In genomic region chr17:47905221-47905733, GRCh38 we compare ENCODE assay signal across 9 cellular contexts. TPM values are rescaled to one million over a fixed set of nuclear protein-coding genes. Genes with fewer than 3 reads are reported as not detected.
DNase-seq lines count a peak whose midpoint lies in the region; ATAC-seq and TF ChIP-seq lines count a peak whose summit lies in the region.
"Had no signal": no experiment of that assay in that cellular context is flagged by ENCODE, and none has a peak within 500 bp of the region (broad histone marks: within the 10 kb centered on the region; RNA-seq: fewer than 3 reads in every experiment).

No MANE protein-coding gene starts in this region.

- H3K4me3 ChIP-seq in mucosa of rectum (ENCODE audit: low read length in 2 of 2) (no peak overlapping the region), upper lobe of right lung (no peak overlapping the region)

- peak overlapping the region; percentile 92 for H3K27ac Mint-ChIP-seq in T-helper 17 cell
- no peak overlapping the region for H3K27ac Mint-ChIP-seq in stimulated activated naive CD8-positive, alpha-beta T cell treated with anti-CD3 and anti-CD28 coated beads, Interleukin-15, amount 100 ng/mL, for 72 hours

- H3K27ac ChIP-seq in mucosa of rectum (ENCODE audit: low read depth in 2 of 2, low read length in 2 of 2): peak overlapping the region; percentile 12 to 62
- H3K27ac ChIP-seq in upper lobe of right lung: peak overlapping the region; percentile 83

- TF ChIP-seq CTCF in upper lobe of right lung (IDR thresholded peaks at IDR 0.05): no peak

- H3K9ac ChIP-seq in mucosa of rectum (ENCODE audit: low read depth in 1 of 2, low read length in 2 of 2): no peak overlapping the region

- intact Hi-C loops in upper lobe of right lung (cut with DNase I): no loop called here

- H3K27me3 Mint-ChIP-seq in T-helper 17 cell: no peaks in the 10 kb centered on the region
- H3K27me3 Mint-ChIP-seq in stimulated activated naive CD8-positive, alpha-beta T cell treated with anti-CD3 and anti-CD28 coated beads, Interleukin-15, amount 100 ng/mL, for 72 hours: no peaks in the 10 kb centered on the region

- no peak overlapping the region for H3K4me3 Mint-ChIP-seq in T-helper 17 cell
- H3K4me3 Mint-ChIP-seq in stimulated activated naive CD8-positive, alpha-beta T cell treated with anti-CD3 and anti-CD28 coated beads, Interleukin-15, amount 100 ng/mL, for 72 hours: no peak overlapping the region

- H3K4me1 Mint-ChIP-seq in T-helper 17 cell: peaks cover 41% of the 10 kb centered on the region
- peaks cover 29% of the 10 kb centered on the region for H3K4me1 Mint-ChIP-seq in stimulated activated naive CD8-positive, alpha-beta T cell treated with anti-CD3 and anti-CD28 coated beads, Interleukin-15, amount 100 ng/mL, for 72 hours

- H3K36me3 ChIP-seq in mucosa of rectum (ENCODE audit: control insufficient read depth in 2 of 2, insufficient read depth in 2 of 2, low read length in 2 of 2) (peaks cover 0 to 12% of the 10 kb centered on the region in 2 donors), upper lobe of right lung (no peaks in the 10 kb centered on the region)

- ATAC-seq in T-helper 17 cell: no peak
- ATAC-seq in esophagus mucosa: peak; percentile 56
- peak; percentile 73 for ATAC-seq in upper lobe of right lung
- no peak for ATAC-seq in stimulated activated naive CD8-positive, alpha-beta T cell treated with anti-CD3 and anti-CD28 coated beads, Interleukin-15, amount 100 ng/mL, for 72 hours
- no peak for ATAC-seq in GM21576 (IDR thresholded peaks at IDR 0.05; ENCODE audit: unreplicated experiment)

- H3K36me3 Mint-ChIP-seq in T-helper 17 cell (ENCODE audit: low read depth): peaks cover 10% of the 10 kb centered on the region

- H3K9me3 ChIP-seq in T-helper 17 cell (ENCODE audit: control insufficient read depth, low read length, poor library complexity, severe bottlenecking): no peaks in the 10 kb centered on the region
- H3K9me3 ChIP-seq in mucosa of rectum (ENCODE audit: control insufficient read depth in 2 of 2, low read length in 2 of 2): no peaks in the 10 kb centered on the region
- H3K9me3 ChIP-seq in upper lobe of right lung: no peaks in the 10 kb centered on the region

- no peaks in the 10 kb centered on the region for H3K9me3 Mint-ChIP-seq in stimulated activated naive CD8-positive, alpha-beta T cell treated with anti-CD3 and anti-CD28 coated beads, Interleukin-15, amount 100 ng/mL, for 72 hours

- H3K4me1 ChIP-seq in mucosa of rectum (ENCODE audit: control insufficient read depth in 2 of 2, insufficient read depth in 2 of 2, low read length in 2 of 2) (peaks cover 3 to 9% of the 10 kb centered on the region in 2 donors), upper lobe of right lung (peaks cover 46% of the 10 kb centered on the region)

- no peak for DNase-seq in T-helper 17 cell
- no peak for DNase-seq in upper lobe of right lung
- DNase-seq in stimulated activated naive CD8-positive, alpha-beta T cell treated with anti-CD3 and anti-CD28 coated beads, Interleukin-15, amount 100 ng/mL, for 72 hours: no peak
- DNase-seq in activated CD4-positive, alpha-beta T cell treated with anti-CD3 and anti-CD28 coated beads for 4 hours: no peak
- DNase-seq in GOT3 (lab: John Stamatoyannopoulos, UW): no peak
- DNase-seq: NCI-H1092 had no signal

- H3K27me3 ChIP-seq in mucosa of rectum (ENCODE audit: control insufficient read depth in 2 of 2, insufficient read depth in 2 of 2, low read length in 2 of 2) (no peaks in the 10 kb centered on the region), upper lobe of right lung (no peaks in the 10 kb centered on the region)

RNA-seq across cellular contexts. Expression of gene SP2, which starts 9.2 kb away (rescaled TPM):
- total RNA-seq in T-helper 17 cell (10 to 100 TPM; 28.2 to 33.2 TPM), esophagus mucosa (12.7 TPM), upper lobe of right lung (16.9 TPM)

RNA-seq across cellular contexts. Expression of gene PNPO, which starts 36.1 kb away (rescaled TPM):
- total RNA-seq in T-helper 17 cell (10 to 100 TPM in 1 of 2 donors, 1 to 10 TPM in 1; 7.1 to 10.5 TPM), esophagus mucosa (33.3 TPM), upper lobe of right lung (29.4 TPM)

RNA-seq across cellular contexts. Expression of gene PRR15L, which starts 52.4 kb away (rescaled TPM):
- not detected for total RNA-seq in T-helper 17 cell
- total RNA-seq in esophagus mucosa: 11.0 TPM
- total RNA-seq in upper lobe of right lung: 47.4 TPM

RNA-seq across cellular contexts. Expression of gene SP6, which starts 54.3 kb away (rescaled TPM):
- total RNA-seq in T-helper 17 cell (under 1 TPM; 0.20 to 0.21 TPM), esophagus mucosa (5.9 TPM), upper lobe of right lung (8.5 TPM)

Comparison
In these comparisons a context has a peak if more than half of its experiments do, and no peak if none do; other contexts are left out.
1. ATAC-seq: peak in esophagus mucosa (single experiment) and upper lobe of right lung (single experiment); none in T-helper 17 cell (single experiment), stimulated activated naive CD8-positive, alpha-beta T cell treated with anti-CD3 and anti-CD28 coated beads, Interleukin-15, amount 100 ng/mL, for 72 hours (single experiment) and GM21576 (single experiment).
2. RNA of gene PRR15L, which starts 52.4 kb away (total RNA-seq): 47.4 TPM in upper lobe of right lung (single experiment) and 11.0 TPM in esophagus mucosa (single experiment); not detected in T-helper 17 cell; every median in the first group is over 10 times any median in the second.